30 cellular contexts compared by ENCODE assay signal in genomic region chr22:40271440-40271839, GRCh38.
DNase-seq lines count a peak whose midpoint lies in the region; ATAC-seq and TF ChIP-seq lines count a peak whose summit lies in the region.
"Had no signal": no experiment of that assay in that cellular context is flagged by ENCODE, and none has a peak within 500 bp of the region (broad histone marks: within the 10 kb centered on the region; RNA-seq: fewer than 3 reads in every experiment).

No MANE protein-coding gene starts in this region.

- H3K9ac ChIP-seq in subcutaneous abdominal adipose tissue (ENCODE audit: low read length in 5 of 5) = no peak overlapping the region
- H3K9ac ChIP-seq: neural progenitor cell had no signal

- peak overlapping the region; percentile 5 for H3K27ac Mint-ChIP-seq in activated naive CD4-positive, alpha-beta T cell treated with anti-CD3 and anti-CD28 coated beads, Interleukin-2, amount 50 U/mL, for 24 hours
- peak overlapping the region; percentile 78 for H3K27ac Mint-ChIP-seq in mesothelial cell of epicardium
- H3K27ac Mint-ChIP-seq: activated B cell treated with CpG ODN at 0.5 μM for 24 hours, neural progenitor cell had no signal

- no peaks in the 10 kb centered on the region for H3K27me3 ChIP-seq in subcutaneous abdominal adipose tissue (ENCODE audit: control insufficient read depth in 5 of 5, insufficient read depth in 4 of 5, low read length in 5 of 5)
- H3K27me3 ChIP-seq: body of pancreas, neural progenitor cell, pancreas, spleen, tibial nerve had no signal

- no peaks in the 10 kb centered on the region for H3K27me3 Mint-ChIP-seq in activated naive CD4-positive, alpha-beta T cell treated with anti-CD3 and anti-CD28 coated beads, Interleukin-2, amount 50 U/mL, for 24 hours
- H3K27me3 Mint-ChIP-seq in mesothelial cell of epicardium (ENCODE audit: low read depth) = no peaks in the 10 kb centered on the region
- H3K27me3 Mint-ChIP-seq: activated B cell treated with CpG ODN at 0.5 μM for 24 hours had no signal

- H3K36me3 ChIP-seq in subcutaneous abdominal adipose tissue (ENCODE audit: control insufficient read depth in 5 of 5, insufficient read depth in 5 of 5, low read length in 5 of 5) = peaks cover 7 to 20% (median 10%) of the 10 kb centered on the region in 5 donors
- H3K36me3 ChIP-seq: neural progenitor cell, pancreas had no signal

- peaks cover 56% of the 10 kb centered on the region for H3K4me1 Mint-ChIP-seq in activated naive CD4-positive, alpha-beta T cell treated with anti-CD3 and anti-CD28 coated beads, Interleukin-2, amount 50 U/mL, for 24 hours
- H3K4me1 Mint-ChIP-seq in mesothelial cell of epicardium = peaks cover 38% of the 10 kb centered on the region
- H3K4me1 Mint-ChIP-seq: neural progenitor cell had no signal

- peaks cover 4% of the 10 kb centered on the region for H3K36me3 Mint-ChIP-seq in activated naive CD4-positive, alpha-beta T cell treated with anti-CD3 and anti-CD28 coated beads, Interleukin-2, amount 50 U/mL, for 24 hours
- H3K36me3 Mint-ChIP-seq in mesothelial cell of epicardium = peaks cover 27% of the 10 kb centered on the region

- H3K27ac ChIP-seq in subcutaneous abdominal adipose tissue (ENCODE audit: low read depth, low read length) = peak overlapping the region; percentile 60
- H3K27ac ChIP-seq: body of pancreas, lower lobe of right lung, neural progenitor cell, pancreas had no signal

- peaks cover 3 to 28% (median 16%) of the 10 kb centered on the region in 5 donors for H3K4me1 ChIP-seq in subcutaneous abdominal adipose tissue (ENCODE audit: control insufficient read depth in 5 of 5, insufficient read depth in 5 of 5, low read length in 5 of 5)
- H3K4me1 ChIP-seq: HAP-1, neural progenitor cell had no signal

- H3K4me3 ChIP-seq in subcutaneous abdominal adipose tissue (ENCODE audit: low read depth in 1 of 5, low read length in 5 of 5) = no peak overlapping the region
- H3K4me3 ChIP-seq: body of pancreas, HAP-1, lower lobe of right lung, neural progenitor cell, pancreas, spleen, tibial nerve had no signal

- no peak overlapping the region for H3K4me3 Mint-ChIP-seq in activated naive CD4-positive, alpha-beta T cell treated with anti-CD3 and anti-CD28 coated beads, Interleukin-2, amount 50 U/mL, for 24 hours
- H3K4me3 Mint-ChIP-seq in mesothelial cell of epicardium = no peak overlapping the region
- H3K4me3 Mint-ChIP-seq: activated B cell treated with CpG ODN at 0.5 μM for 24 hours, CD14-positive monocyte, neural progenitor cell had no signal

- no peaks in the 10 kb centered on the region for H3K9me3 Mint-ChIP-seq in activated naive CD4-positive, alpha-beta T cell treated with anti-CD3 and anti-CD28 coated beads, Interleukin-2, amount 50 U/mL, for 24 hours
- no peaks in the 10 kb centered on the region for H3K9me3 Mint-ChIP-seq in mesothelial cell of epicardium
- H3K9me3 Mint-ChIP-seq: activated B cell treated with CpG ODN at 0.5 μM for 24 hours, CD14-positive monocyte, neural progenitor cell had no signal

- ATAC-seq in GM19463 (IDR thresholded peaks at IDR 0.05; ENCODE audit: unreplicated experiment) (no peak), HG02938 (IDR thresholded peaks at IDR 0.05; ENCODE audit: unreplicated experiment) (no peak)
- ATAC-seq: body of pancreas, esophagus mucosa, lower lobe of right lung, pancreas had no signal

- TF ChIP-seq CTCF in mesothelial cell of epicardium (IDR thresholded peaks at IDR 0.05; ENCODE audit: unreplicated experiment) = no peak

- no peak for DNase-seq in activated naive CD4-positive, alpha-beta T cell treated with anti-CD3 and anti-CD28 coated beads, Interleukin-2, amount 50 U/mL, for 16 hours
- peak; percentile 55 for DNase-seq in amniotic epithelial cell (ENCODE audit: low read depth)
- DNase-seq in mesothelial cell of epicardium (ENCODE audit: low spot score in 2 of 2, unreplicated experiment in 2 of 2) = no peak
- DNase-seq in putamen (ENCODE audit: low spot score) = no peak
- DNase-seq: 8988T; activated B cell treated with CpG ODN at 0.5 μM for 24 hours; activated CD4-positive, alpha-beta T cell treated with anti-CD3 and anti-CD28 coated beads, Interleukin-2, amount 50 U/mL, for 1 hour; activated gamma-delta T cell; activated T-cell treated with anti-CD3 and anti-CD28 coated beads, Interleukin-2, amount 50 U/mL, for 1 hour; body of pancreas; dermis blood vessel endothelial cell; hypothalamus; lower lobe of right lung; NCI-H1417; NCI-H2029; NCI-H2227 treated with DMSO at 0.1 percent for 48 hours; NCI-H526; pancreas; spleen; stimulated activated CD4-positive, alpha-beta T cell treated with anti-CD3 and anti-CD28 coated beads, Interleukin-2, amount 100 ng/mL, for 24 hours; stimulated activated CD8-positive, alpha-beta memory T cell treated with anti-CD3 and anti-CD28 coated beads, Interleukin-4, amount 100 ng/mL, for 48 hours had no signal

- H3K9me3 ChIP-seq in subcutaneous abdominal adipose tissue (ENCODE audit: control insufficient read depth in 5 of 5, low read length in 5 of 5) = no peaks in the 10 kb centered on the region
- H3K9me3 ChIP-seq: body of pancreas, HAP-1, lower lobe of right lung, pancreas, spleen, tibial nerve had no signal
